In the genomic region with DNA sequence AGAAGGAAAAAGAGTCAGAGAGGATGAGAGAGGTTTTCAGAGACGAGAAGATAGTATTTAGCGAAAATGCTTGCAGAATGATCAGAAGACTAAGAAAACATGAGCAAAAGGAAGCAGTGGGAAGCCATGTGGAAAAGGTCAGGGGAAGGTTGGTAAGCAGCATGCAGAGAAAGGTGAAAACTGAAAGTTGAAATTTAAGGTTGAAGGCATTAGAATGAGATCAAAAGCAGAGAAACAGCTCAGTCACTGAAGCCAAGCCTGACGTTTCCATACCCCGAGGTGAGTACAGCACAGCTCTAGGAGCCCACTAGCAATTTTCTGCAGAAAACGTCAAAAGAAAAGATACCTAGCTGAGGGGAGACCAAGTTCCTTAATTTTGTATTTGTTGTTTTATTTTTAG, we compare ENCODE assay signal across 11 cellular contexts.
DNase-seq lines count a peak whose midpoint lies in the region; ATAC-seq and TF ChIP-seq lines count a peak whose summit lies in the region.
"Had no signal": no experiment of that assay in that cellular context is flagged by ENCODE, and none has a peak within 500 bp of the region (broad histone marks: within the 10 kb centered on the region; RNA-seq: fewer than 3 reads in every experiment).

No MANE protein-coding gene starts in this region.

- H3K36me3 Mint-ChIP-seq in activated naive CD8-positive, alpha-beta T cell treated with anti-CD3 and anti-CD28 coated beads, Interleukin-2, amount 50 U/mL, for 24 hours (ENCODE audit: low read depth) = peaks cover 2% of the 10 kb centered on the region

- no peak overlapping the region for H3K27ac ChIP-seq in substantia nigra (ENCODE audit: low read depth, low read length, poor library complexity, severe bottlenecking)
- H3K27ac ChIP-seq: skin epidermis, upper lobe of left lung had no signal

- no peaks in the 10 kb centered on the region for H3K27me3 Mint-ChIP-seq in activated naive CD8-positive, alpha-beta T cell treated with anti-CD3 and anti-CD28 coated beads, Interleukin-2, amount 50 U/mL, for 24 hours

- peak; percentile 72 for ATAC-seq in GM19397 (IDR thresholded peaks at IDR 0.05; ENCODE audit: unreplicated experiment)
- peak; percentile 73 for ATAC-seq in HG03097 (IDR thresholded peaks at IDR 0.05; ENCODE audit: low FRiP score, unreplicated experiment)
- ATAC-seq in activated naive CD8-positive, alpha-beta T cell treated with anti-CD3 and anti-CD28 coated beads, Interleukin-2, amount 50 U/mL, for 24 hours = peak; percentile 92

- in situ Hi-C loops in GM13976 (cut with MboI; ENCODE audit: low sequenced_read_pairs, unreplicated experiment) = no loop called here

- H3K9me3 Mint-ChIP-seq in activated naive CD8-positive, alpha-beta T cell treated with anti-CD3 and anti-CD28 coated beads, Interleukin-2, amount 50 U/mL, for 24 hours = peaks cover 18% of the 10 kb centered on the region

- peak; percentile 29 for DNase-seq in GM13976 (ENCODE audit: low spot score)
- peak; percentile 18 for DNase-seq in activated naive CD8-positive, alpha-beta T cell treated with anti-CD3 and anti-CD28 coated beads, Interleukin-2, amount 50 U/mL, for 24 hours
- no peak for DNase-seq in epidermal melanocyte (ENCODE audit: insufficient read length, low spot score)
- no peak for DNase-seq in kidney glomerular epithelial cell (lab: John Stamatoyannopoulos, UW)
- no peak for DNase-seq in NCI-H1048 (lab: John Stamatoyannopoulos, UW)
- no peak for DNase-seq in substantia nigra (lab: John Stamatoyannopoulos, UW)
- DNase-seq: NCI-H69, upper lobe of left lung had no signal

- peak overlapping the region; percentile 23 for H3K4me3 Mint-ChIP-seq in activated naive CD8-positive, alpha-beta T cell treated with anti-CD3 and anti-CD28 coated beads, Interleukin-2, amount 50 U/mL, for 24 hours

- H3K27ac Mint-ChIP-seq in activated naive CD8-positive, alpha-beta T cell treated with anti-CD3 and anti-CD28 coated beads, Interleukin-2, amount 50 U/mL, for 24 hours = peak overlapping the region; percentile 43

- H3K4me1 Mint-ChIP-seq in activated naive CD8-positive, alpha-beta T cell treated with anti-CD3 and anti-CD28 coated beads, Interleukin-2, amount 50 U/mL, for 24 hours = peaks cover 35% of the 10 kb centered on the region

- no peak for TF ChIP-seq CTCF in GM13976 (IDR thresholded peaks at IDR 0.05; ENCODE audit: borderline replicate concordance, control extremely low read depth, extremely low read depth, insufficient read depth, missing control alignments)

Comparison
In these comparisons a context has a peak if more than half of its experiments do, and no peak if none do; other contexts are left out.
1. DNase-seq: peak in GM13976 (single experiment) and activated naive CD8-positive, alpha-beta T cell treated with anti-CD3 and anti-CD28 coated beads, Interleukin-2, amount 50 U/mL, for 24 hours (single experiment); none in epidermal melanocyte (single experiment), kidney glomerular epithelial cell (single experiment), NCI-H1048 (single experiment) and substantia nigra (0 of 49).
2. Peak in every context shown above with its lines, with median percentiles within 50 percentile points of each other: ATAC-seq.